In genomic region chr3:99895106-99895705, GRCh38 we compare ENCODE assay signal across 2 cellular contexts.
TF ChIP-seq lines count a peak whose summit lies in the region.

No MANE protein-coding gene starts in this region.

TF ChIP-seq in SK-N-SH, 30 proteins besides CTCF, POLR2A, EP300 and RAD21 (continued from another document):
- TF ChIP-seq REST (IDR thresholded peaks at IDR 0.05; ENCODE audit: low read depth, low read length), result no peak
- TF ChIP-seq EZH2phosphoT487 (IDR thresholded peaks at IDR 0.05; ENCODE audit: borderline replicate concordance, low read depth), result no peak
- no peak for TF ChIP-seq MEF2A (IDR thresholded peaks at IDR 0.05; ENCODE audit: borderline replicate concordance, low read depth)
- no peak for TF ChIP-seq SIN3A (IDR thresholded peaks at IDR 0.05; ENCODE audit: borderline replicate concordance, low read depth, low read length)
- TF ChIP-seq RCOR1 (IDR thresholded peaks at IDR 0.05; ENCODE audit: low read length), result no peak
- no peak for TF ChIP-seq ELF1 (IDR thresholded peaks at IDR 0.05)
- TF ChIP-seq USF2 (IDR thresholded peaks at IDR 0.05; ENCODE audit: borderline replicate concordance, low read depth, low read length), result no peak
- TF ChIP-seq TAF1 (IDR thresholded peaks at IDR 0.05; ENCODE audit: borderline replicate concordance, low read depth, low read length), result no peak
- no peak for TF ChIP-seq MAX (IDR thresholded peaks at IDR 0.05; ENCODE audit: low read depth)

TF ChIP-seq in SK-N-SH treated with all-trans-retinoic acid at 6 μM for 48 hours, 23 proteins besides CTCF, POLR2A, EP300 and RAD21 (continued from another document):
- no peak for TF ChIP-seq TOX (CRISPR knock-in tag; IDR thresholded peaks at IDR 0.05; ENCODE audit: borderline replicate concordance)
- no peak for TF ChIP-seq BACH2 (CRISPR knock-in tag; IDR thresholded peaks at IDR 0.05; ENCODE audit: borderline replicate concordance)
- no peak for TF ChIP-seq PATZ1 (CRISPR knock-in tag; IDR thresholded peaks at IDR 0.05; ENCODE audit: borderline replicate concordance)
- no peak for TF ChIP-seq POU6F1 (CRISPR knock-in tag; IDR thresholded peaks at IDR 0.05; ENCODE audit: borderline replicate concordance, low read depth)
- TF ChIP-seq PPARA (CRISPR knock-in tag; IDR thresholded peaks at IDR 0.05; ENCODE audit: borderline replicate concordance), result no peak
- TF ChIP-seq ZC3H10 (CRISPR knock-in tag; IDR thresholded peaks at IDR 0.05), result no peak
- no peak for TF ChIP-seq ZFP30 (CRISPR knock-in tag; IDR thresholded peaks at IDR 0.05)
- TF ChIP-seq ESRRG (CRISPR knock-in tag; IDR thresholded peaks at IDR 0.05), result no peak
